In genomic region chr2:134918518-134919359, GRCh38 we compare ENCODE assay signal across 8 cellular contexts. TPM values are rescaled to one million over a fixed set of nuclear protein-coding genes. Genes with fewer than 3 reads are reported as not detected.
DNase-seq lines count a peak whose midpoint lies in the region; ATAC-seq, FAIRE-seq and TF ChIP-seq lines count a peak whose summit lies in the region.

CCNT2 (plus strand) TSS chr2:134918822; CDS start chr2:134918855, 33 bp downstream.

- H3K4me1 Mint-ChIP-seq in CD14-positive monocyte = peaks cover 27% of the 10 kb centered on the region
- peaks cover 35% of the 10 kb centered on the region for H3K4me1 Mint-ChIP-seq in activated CD4-positive, alpha-beta memory T cell treated with anti-CD3 and anti-CD28 coated beads for 36 hours (ENCODE audit: low read depth)

- TF ChIP-seq EP300 in HepG2 (IDR thresholded peaks at IDR 0.05; ENCODE audit: low read depth in 2 of 2, low read length in 2 of 2) (peak in 1 of 2 experiments; percentile 3; a peak in 2 of 4 replicates), HepG2 (CRISPR knock-in tag; IDR thresholded peaks at IDR 0.05; ENCODE audit: borderline replicate concordance) (no peak)

- peak within 1 kb of the TSS; percentile 31 for H2AFZ ChIP-seq in HepG2 (ENCODE audit: low read length)

- intact Hi-C loops in CD14-positive monocyte (cut with micrococcal nuclease) = loop anchor here (2.0 to 10.0 kb wide), 6 partner anchors 136 to 822 kb away; partner anchors contain the start of genes R3HDM1 (in 2 of the 2), ZRANB3 (in 2 of the 2), RAB3GAP1 (in 1 of the 2) and UBXN4 (in 1 of the 2)
- intact Hi-C loops in activated CD4-positive, alpha-beta memory T cell treated with anti-CD3 and anti-CD28 coated beads for 36 hours (cut with micrococcal nuclease) = loop anchor here (1.0 to 10.0 kb wide), 12 partner anchors 20 to 1066 kb away; partner anchors contain the start of genes DARS1, MCM6, RAB3GAP1 and UBXN4
- intact Hi-C loops in HepG2 (cut with micrococcal nuclease; ENCODE audit: unreplicated experiment) = loop anchor here (5.0 to 10.0 kb wide), 4 partner anchors 136 to 804 kb away; partner anchors contain the start of genes R3HDM1, RAB3GAP1 and ZRANB3

- CTCF ChIA-PET in activated CD4-positive, alpha-beta memory T cell treated with anti-CD3 and anti-CD28 coated beads for 36 hours (lab: Charles Lee) = interaction anchor here (1.4 kb wide), 1 partner anchor 467 kb away, joined by 9 read pairs; no protein-coding TSS in a partner anchor
- CTCF ChIA-PET in HepG2 (lab: Yijun Ruan, JAX; ENCODE audit: low intra/inter-chr PET ratio, low total read pairs) = no interaction called here

- WGBS in HepG2 (ENCODE audit: low lambda C conversion rate) = under 1% methylated on average over 64 of the region's 85 CpGs

- peak within 1 kb of the TSS; percentile 98 for H3K4me3 Mint-ChIP-seq in CD14-positive monocyte
- H3K4me3 Mint-ChIP-seq in activated CD4-positive, alpha-beta memory T cell treated with anti-CD3 and anti-CD28 coated beads for 36 hours = peak within 1 kb of the TSS; percentile 90

- peaks cover 41% of the 10 kb centered on the region for H3K4me1 ChIP-seq in HepG2 (ENCODE audit: insufficient read depth, low read length)

- H3K4me3 ChIP-seq in HepG2 (replicated peaks in 1 of 3; ENCODE audit: insufficient read depth in 1 of 3, low read depth in 2 of 3, low read length in 3 of 3) = peak within 1 kb of the TSS; percentile 77 to 100 (median 96)

- peaks cover 2% of the 10 kb centered on the region in 2 experiments; a peak in 2 of 5 replicates for H3K36me3 ChIP-seq in HepG2 (replicated peaks in 1 of 2; ENCODE audit: control insufficient read depth in 1 of 2, insufficient read depth in 2 of 2, low read length in 2 of 2)

- H3K27ac Mint-ChIP-seq in CD14-positive monocyte = peak within 1 kb of the TSS; percentile 96 to 99 (median 99)
- peak within 1 kb of the TSS; percentile 97 for H3K27ac Mint-ChIP-seq in activated CD4-positive, alpha-beta memory T cell treated with anti-CD3 and anti-CD28 coated beads for 36 hours

- peaks cover 0 to 3% (median 2%) of the 10 kb centered on the region in 7 donors for H3K9me3 Mint-ChIP-seq in CD14-positive monocyte
- no peaks in the 10 kb centered on the region for H3K9me3 Mint-ChIP-seq in activated CD4-positive, alpha-beta memory T cell treated with anti-CD3 and anti-CD28 coated beads for 36 hours

- in situ Hi-C loops in HepG2 (cut with HindIII; ENCODE audit: extremely low pct_ligation_motif_present, low pct_unique_long_range_greater_than_20kb) = no loop called here

- no peaks in the 10 kb centered on the region for H3K9me3 ChIP-seq in HepG2 (ENCODE audit: low read length)

- TF ChIP-seq CTCF in CD14-positive monocyte (IDR thresholded peaks at IDR 0.05) = no peak
- TF ChIP-seq CTCF in HepG2 (CRISPR knock-in tag; IDR thresholded peaks at IDR 0.05) = 0 out of 2 replicates have a peak, but pooled peaks have one; percentile 17

- DNase-seq in CD14-positive monocyte (ENCODE audit: low spot score) (peak; percentile 100), NCI-H82 treated with DMSO at 0.1 percent for 48 hours (lab: John Stamatoyannopoulos, UW; ENCODE audit: unreplicated experiment) (peak; percentile 99), dermis microvascular lymphatic vessel endothelial cell (ENCODE audit: low read depth in 2 of 2) (peak; percentile 98), HepG2 (ENCODE audit: low spot score) (peak; percentile 99)
- peak; percentile 100 for DNase-seq in activated CD4-positive, alpha-beta memory T cell treated with anti-CD3 and anti-CD28 coated beads for 36 hours
- DNase-seq in stimulated activated CD4-positive, alpha-beta T cell treated with anti-CD3 and anti-CD28 coated beads, Interleukin-4, amount 100 ng/mL, for 1 hour = peak; percentile 100

- peaks cover 0 to 6% of the 10 kb centered on the region in 2 donors for H3K36me3 Mint-ChIP-seq in CD14-positive monocyte
- peaks cover 16% of the 10 kb centered on the region for H3K36me3 Mint-ChIP-seq in activated CD4-positive, alpha-beta memory T cell treated with anti-CD3 and anti-CD28 coated beads for 36 hours

- peaks cover 42% of the 10 kb centered on the region for H4K20me1 ChIP-seq in HepG2 (ENCODE audit: insufficient read depth, low read length)

- FAIRE-seq in HepG2 (lab: Jason Lieb, UNC) = peak; percentile 56

- H3K27me3 Mint-ChIP-seq in CD14-positive monocyte (ENCODE audit: low read depth in 3 of 3) = peaks cover 0 to 1% (median 0%) of the 10 kb centered on the region in 3 donors
- H3K27me3 Mint-ChIP-seq in activated CD4-positive, alpha-beta memory T cell treated with anti-CD3 and anti-CD28 coated beads for 36 hours = peaks cover 5% of the 10 kb centered on the region

- peak; percentile 39; the same call in 1 of the 2 replicates for TF ChIP-seq RAD21 in HepG2 (CRISPR knock-in tag; IDR thresholded peaks at IDR 0.05)

- TSS peak; percentile 68 for BruUV-seq in HepG2 (replicated peaks; lab: Mats Ljungman, UMichigan)

- POLR2A ChIA-PET in activated CD4-positive, alpha-beta memory T cell treated with anti-CD3 and anti-CD28 coated beads for 36 hours (lab: Charles Lee) = interaction anchor here (1.0 to 1.2 kb wide), 3 partner anchors 8 to 612 kb away, joined by 3 to 4 read pairs (median 3); partner anchors contain the start of genes R3HDM1 and ZRANB3
- POLR2A ChIA-PET in HepG2 (lab: Yijun Ruan, JAX) = interaction anchor here (0.5 to 2.7 kb wide), 9 partner anchors 8 to 822 kb away, joined by 3 to 15 read pairs (median 6); partner anchors contain the start of genes R3HDM1, RAB3GAP1 and ZRANB3

- no peaks in the 10 kb centered on the region; a peak in 1 of 5 replicates for H3K27me3 ChIP-seq in HepG2 (ENCODE audit: control insufficient read depth in 1 of 2, insufficient read depth in 2 of 2, low read length in 2 of 2)

- peaks cover 53% of the 10 kb centered on the region for H3K79me2 ChIP-seq in HepG2 (ENCODE audit: insufficient read depth, low read length)

- peak within 1 kb of the TSS; percentile 99 for H3K27ac ChIP-seq in HepG2 (ENCODE audit: extremely low read length, insufficient read depth, low read length)

- peak; percentile 84 to 87 for TF ChIP-seq POLR2A in HepG2 (IDR thresholded peaks at IDR 0.05; ENCODE audit: insufficient read depth in 1 of 2, low read depth in 2 of 2, low read length in 2 of 2)

- peak within 1 kb of the TSS; percentile 99 for H3K9ac ChIP-seq in HepG2 (ENCODE audit: insufficient read depth, low read depth, low read length)

- peak; percentile 86 for ATAC-seq in GM19438 (IDR thresholded peaks at IDR 0.05; ENCODE audit: low read depth, unreplicated experiment)
- peak; percentile 69 for ATAC-seq in HG03575 (IDR thresholded peaks at IDR 0.05; ENCODE audit: extremely low read depth, insufficient number of reproducible peaks, low FRiP score, unreplicated experiment)
- peak; percentile 88 for ATAC-seq in HepG2

- peak within 1 kb of the TSS; percentile 89 for H3K4me2 ChIP-seq in HepG2 (ENCODE audit: low read depth, low read length)

TF ChIP-seq in HepG2, 621 proteins besides CTCF, POLR2A, EP300 and RAD21 (continues in another document):
- peak; percentile 99 for TF ChIP-seq KLF9 (CRISPR knock-in tag; IDR thresholded peaks at IDR 0.05; ENCODE audit: low read depth)
- 0 out of 2 replicates have a peak, but pooled peaks have one; percentile 3 for TF ChIP-seq TOPORS (CRISPR knock-in tag; IDR thresholded peaks at IDR 0.05)
- TF ChIP-seq ZBTB43 (CRISPR knock-in tag; conservative IDR thresholded peaks at IDR 0.05) = peak; percentile 36; the same call in 1 of the 2 replicates
- no peak for TF ChIP-seq ARHGAP35 (CRISPR knock-in tag; IDR thresholded peaks at IDR 0.05; ENCODE audit: borderline replicate concordance)
- peak; percentile 95 for TF ChIP-seq CREM (IDR thresholded peaks at IDR 0.05)
- peak; percentile 89 for TF ChIP-seq CREM (CRISPR knock-in tag; IDR thresholded peaks at IDR 0.05)

RNA-seq across cellular contexts. Expression of gene CCNT2, which starts in this region (rescaled TPM):
- 10 to 100 TPM in 1 of 2 donors, 1 to 10 TPM in 1; 8.3 to 12.2 TPM for polyA plus RNA-seq in CD14-positive monocyte
- total RNA-seq in activated CD4-positive, alpha-beta memory T cell treated with anti-CD3 and anti-CD28 coated beads for 36 hours = 10 to 100 TPM; 25.1 to 25.7 TPM
- total RNA-seq in dermis microvascular lymphatic vessel endothelial cell = 21.6 and 26.4 TPM in 2 replicates
- 31.2 and 34.4 TPM in 2 replicates for total RNA-seq in HepG2 (2016; rRNA removed; fragmentation: Illumina TruSeq; extraction: Trizol)
- total RNA-seq in HepG2 (2016; cell fraction: cytosol; rRNA removed; fragmentation: Illumina TruSeq; extraction: Trizol; ENCODE audit: low read depth) = 11.1 and 11.5 TPM in 2 replicates
- 30.1 and 32.4 TPM in 2 replicates for total RNA-seq in HepG2 (2016; cell fraction: insoluble cytoplasmic fraction; rRNA removed; fragmentation: Illumina TruSeq; extraction: Trizol)
- total RNA-seq in HepG2 (2016; cell fraction: membrane; rRNA removed; fragmentation: Illumina TruSeq; extraction: Trizol) = 9.5 and 11.8 TPM in 2 replicates
- 89.2 and 92.5 TPM in 2 replicates for total RNA-seq in HepG2 (2016; cell fraction: nucleus; rRNA removed; fragmentation: Illumina TruSeq; extraction: Trizol)
- polyA plus RNA-seq in HepG2 (2011; rRNA removed) = 20.5 and 22.1 TPM in 2 replicates
- polyA plus RNA-seq in HepG2 (2011; cell fraction: cytosol; rRNA removed) = 7.2 and 8.5 TPM in 2 replicates
- polyA plus RNA-seq in HepG2 (2011; cell fraction: nucleus; rRNA removed) = 44.4 and 46.0 TPM in 2 replicates
- polyA plus RNA-seq in HepG2 (2012) = 19.5 and 23.0 TPM in 2 replicates
- 0.57 and 0.70 TPM in 2 replicates for polyA plus RNA-seq in HepG2 (2016; cell fraction: cytosol; fragmentation: Illumina TruSeq; extraction: Trizol; ENCODE audit: low read depth)
- 19.6 and 20.9 TPM in 2 replicates for polyA plus RNA-seq in HepG2 (2016; cell fraction: insoluble cytoplasmic fraction; fragmentation: Illumina TruSeq; extraction: Trizol; ENCODE audit: low read depth)
- polyA plus RNA-seq in HepG2 (2016; cell fraction: membrane; fragmentation: Illumina TruSeq; extraction: Trizol; ENCODE audit: low read depth) = 2.3 and 2.4 TPM in 2 replicates
- polyA plus RNA-seq in HepG2 (2016; cell fraction: nucleus; fragmentation: Illumina TruSeq; extraction: Trizol; ENCODE audit: insufficient read depth, low read depth) = 96.7 and 102 TPM in 2 replicates
- 16.2 and 33.3 TPM in 2 replicates for polyA minus RNA-seq in HepG2 (2011; rRNA and poly(A)+ RNA removed; ENCODE audit: low replicate concordance)
- 23.0 and 26.5 TPM in 2 replicates for polyA minus RNA-seq in HepG2 (2011; cell fraction: cytosol; rRNA and poly(A)+ RNA removed)
- 175 and 178 TPM in 2 replicates for polyA minus RNA-seq in HepG2 (2011; cell fraction: nucleus; rRNA and poly(A)+ RNA removed)

Comparison
In these comparisons a context has a peak if more than half of its experiments do, and no peak if none do; other contexts are left out.
1. Peak in every context shown above with its lines: DNase-seq, ATAC-seq, H3K4me3 ChIP-seq and H3K27ac ChIP-seq.